ENCODE assay signal across 26 cellular contexts in genomic region chr1:64363616-64364015, GRCh38.
"Had no signal": no experiment of that assay in that cellular context is flagged by ENCODE, and none has a peak within 500 bp of the region (broad histone marks: within the 10 kb centered on the region; RNA-seq: fewer than 3 reads in every experiment).

No MANE protein-coding gene starts in this region.

- H3K4me1 ChIP-seq: adrenal gland, body of pancreas, esophagus muscularis mucosa, foreskin keratinocyte, neural progenitor cell, right lobe of liver, upper lobe of left lung, vagina had no signal

- H3K9me3 ChIP-seq: adrenal gland, body of pancreas, esophagus muscularis mucosa, right lobe of liver, thoracic aorta, upper lobe of left lung, vagina had no signal

- DNase-seq: activated CD4-positive, alpha-beta memory T cell treated with anti-CD3 and anti-CD28 coated beads for 36 hours; activated CD4-positive, alpha-beta T cell treated with anti-CD3 and anti-CD28 coated beads, Interleukin-2, amount 10 ng/mL, durations not matched to agents 24 days and 14 days; activated CD4-positive, CD25-positive, alpha-beta regulatory T cell treated with anti-CD3 and anti-CD28 coated beads, Interleukin-2, amount 50 U/mL, for 72 hours; activated CD8-positive, alpha-beta memory T cell treated with anti-CD3 and anti-CD28 coated beads, Interleukin-2, amount 50 U/mL, for 4 hours; activated effector memory CD4-positive, alpha-beta T cell treated with anti-CD3 and anti-CD28 coated beads, Interleukin-2, amount 50 U/mL, for 16 hours; activated naive CD4-positive, alpha-beta T cell treated with anti-CD3 and anti-CD28 coated beads for 36 hours; activated naive CD8-positive, alpha-beta T cell treated with anti-CD3 and anti-CD28 coated beads for 36 hours; activated T-cell treated with anti-CD3 and anti-CD28 coated beads, Interleukin-2, amount 50 U/mL, for 1 hour; adrenal gland; aorta; dermis blood vessel endothelial cell; effector CD4-positive, alpha-beta T cell; foreskin keratinocyte; natural killer cell; occipital lobe; right lobe of liver; stimulated activated CD4-positive, alpha-beta T cell treated with anti-CD3 and anti-CD28 coated beads, Interleukin-2, amount 100 ng/mL, for 48 hours; stimulated activated naive CD4-positive, alpha-beta T cell treated with Interleukin-2 at 50 U/mL for 16 hours; T-helper 17 cell; upper lobe of left lung had no signal

- H3K27ac ChIP-seq: adrenal gland, body of pancreas, esophagus muscularis mucosa, foreskin keratinocyte, neural progenitor cell, right lobe of liver, thoracic aorta, upper lobe of left lung, vagina had no signal

- H3K9ac ChIP-seq: neural progenitor cell had no signal

- FAIRE-seq: colon had no signal

- H3K36me3 ChIP-seq: adrenal gland, esophagus muscularis mucosa, neural progenitor cell, right lobe of liver, thoracic aorta, upper lobe of left lung, vagina had no signal

- H3K4me3 ChIP-seq: adrenal gland, body of pancreas, esophagus muscularis mucosa, neural progenitor cell, right lobe of liver, thoracic aorta, upper lobe of left lung, vagina had no signal
